Comparison of ENCODE assay signal across 8 cellular contexts in the genomic region with DNA sequence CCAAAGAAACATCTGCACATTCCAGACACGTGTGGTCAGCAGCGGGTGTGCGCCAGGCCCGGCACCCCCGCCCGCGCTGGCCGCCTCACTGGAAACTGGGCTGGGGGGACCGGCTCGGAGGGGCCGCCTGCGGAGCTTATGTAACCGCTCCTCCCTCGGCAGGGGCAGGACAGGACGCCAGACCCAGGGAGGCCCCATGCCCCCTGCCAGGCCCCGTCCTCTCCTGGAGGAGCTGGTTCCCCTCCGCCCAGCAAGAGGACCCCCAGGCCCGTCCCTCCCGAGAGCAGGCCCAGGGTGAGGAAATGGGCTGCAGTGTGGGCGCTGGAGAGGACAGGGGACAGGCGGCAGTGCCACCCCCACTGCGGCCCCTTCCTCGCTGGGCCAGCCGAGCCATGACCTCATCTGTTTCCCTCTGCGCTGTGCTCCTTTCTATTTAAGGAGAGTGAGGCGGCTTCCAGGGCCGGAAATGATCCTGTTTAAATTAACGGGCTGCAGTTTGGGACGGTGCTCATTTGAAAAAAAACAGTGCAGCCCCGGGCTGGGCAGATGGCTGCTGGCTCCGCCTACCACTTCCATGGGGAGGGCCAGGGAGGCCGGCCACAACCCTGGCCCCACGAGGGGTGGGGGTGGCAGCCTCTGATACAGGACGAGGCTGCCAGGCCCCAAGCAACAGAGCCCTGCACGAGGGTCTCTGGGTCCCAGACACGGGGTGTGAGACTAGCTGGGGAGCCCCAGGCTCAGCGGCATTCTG. TPM values are rescaled to one million over a fixed set of nuclear protein-coding genes. Genes with fewer than 3 reads are reported as not detected.
DNase-seq lines count a peak whose midpoint lies in the region; ATAC-seq and TF ChIP-seq lines count a peak whose summit lies in the region.
"Not testable (repeated sequence)": the region's sequence is repeated elsewhere in the genome, so short reads cannot be mapped to it uniquely, and the experiment has no call there.

No MANE protein-coding gene starts in this region.

- H3K4me3 ChIP-seq in LNCaP clone FGC (ENCODE audit: low read depth, low read length) (peak overlapping the region; percentile 41), choroid plexus epithelial cell (ENCODE audit: low read depth, low read length) (peak overlapping the region; percentile 14), lower lobe of right lung (peak overlapping the region; percentile 33)

- H3K27me3 ChIP-seq in lower lobe of right lung (ENCODE audit: low read depth): not testable (repeated sequence)

- H3K36me3 ChIP-seq in lower lobe of right lung: not testable (repeated sequence)

- DNase-seq in DMS 273 treated with DMSO at 0.1 percent for 48 hours (lab: John Stamatoyannopoulos, UW) (peak; percentile 71), LNCaP clone FGC (ENCODE audit: low read depth) (peak; percentile 61), choroid plexus epithelial cell (ENCODE audit: low read depth) (peak; percentile 44), globus pallidus (ENCODE audit: low spot score) (peak; percentile 36), lower lobe of right lung (peak; percentile 69), posterior vena cava (ENCODE audit: low spot score) (peak; percentile 87), ureter (ENCODE audit: low spot score) (peak; percentile 69)

- not testable (repeated sequence) for TF ChIP-seq CTCF in LNCaP clone FGC (IDR thresholded peaks at IDR 0.05; ENCODE audit: control insufficient read depth, extremely low read depth, insufficient read depth); choroid plexus epithelial cell (conservative IDR thresholded peaks at IDR 0.05; ENCODE audit: low read depth, low read length); lower lobe of right lung (IDR thresholded peaks at IDR 0.05)

- H3K4me1 ChIP-seq in lower lobe of right lung: peaks cover 52% of the 10 kb centered on the region

- H3K27ac ChIP-seq in lower lobe of right lung: peak overlapping the region; percentile 88

- intact Hi-C loops in lower lobe of right lung (cut with DNase I); posterior vena cava (cut with DNase I): not testable (repeated sequence)

- not testable (repeated sequence) for H3K9me3 ChIP-seq in lower lobe of right lung

- ATAC-seq in SK-N-SH treated with all-trans-retinoic acid at 6 μM for 48 hours (peak; percentile 65), lower lobe of right lung (peak; percentile 44 to 50)

TF ChIP-seq in SK-N-SH treated with all-trans-retinoic acid at 6 μM for 48 hours, 23 proteins besides CTCF, POLR2A, EP300 and RAD21:
- peak; percentile 52; the same call in 1 of the 2 replicates for TF ChIP-seq TCF4 (CRISPR knock-in tag; IDR thresholded peaks at IDR 0.05; ENCODE audit: borderline replicate concordance)
- TF ChIP-seq, protein P1, sequence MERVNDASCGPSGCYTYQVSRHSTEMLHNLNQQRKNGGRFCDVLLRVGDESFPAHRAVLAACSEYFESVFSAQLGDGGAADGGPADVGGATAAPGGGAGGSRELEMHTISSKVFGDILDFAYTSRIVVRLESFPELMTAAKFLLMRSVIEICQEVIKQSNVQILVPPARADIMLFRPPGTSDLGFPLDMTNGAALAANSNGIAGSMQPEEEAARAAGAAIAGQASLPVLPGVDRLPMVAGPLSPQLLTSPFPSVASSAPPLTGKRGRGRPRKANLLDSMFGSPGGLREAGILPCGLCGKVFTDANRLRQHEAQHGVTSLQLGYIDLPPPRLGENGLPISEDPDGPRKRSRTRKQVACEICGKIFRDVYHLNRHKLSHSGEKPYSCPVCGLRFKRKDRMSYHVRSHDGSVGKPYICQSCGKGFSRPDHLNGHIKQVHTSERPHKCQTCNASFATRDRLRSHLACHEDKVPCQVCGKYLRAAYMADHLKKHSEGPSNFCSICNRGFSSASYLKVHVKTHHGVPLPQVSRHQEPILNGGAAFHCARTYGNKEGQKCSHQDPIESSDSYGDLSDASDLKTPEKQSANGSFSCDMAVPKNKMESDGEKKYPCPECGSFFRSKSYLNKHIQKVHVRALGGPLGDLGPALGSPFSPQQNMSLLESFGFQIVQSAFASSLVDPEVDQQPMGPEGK (CRISPR knock-in tag; IDR thresholded peaks at IDR 0.05; ENCODE audit: borderline replicate concordance): 0 out of 2 replicates have a peak, but pooled peaks have one; percentile 62

RNA-seq across cellular contexts. Expression of a gene that starts 10.8 kb away (rescaled TPM):
- total RNA-seq in lower lobe of right lung (81.6 TPM), posterior vena cava (100 to 1,000 TPM; 177 to 181 TPM), ureter (165 TPM)

RNA-seq across cellular contexts. Expression of a gene that starts 23.6 kb away (rescaled TPM):
- total RNA-seq in lower lobe of right lung: 0.80 TPM
- total RNA-seq in posterior vena cava: under 1 TPM in 1 of 2 donors, not detected in 1; 0.28 TPM
- 0.83 TPM for total RNA-seq in ureter

RNA-seq across cellular contexts. Expression of a gene that starts 30.7 kb away (rescaled TPM):
- 61.9 TPM for total RNA-seq in lower lobe of right lung
- 10 to 100 TPM; 56.7 to 62.0 TPM for total RNA-seq in posterior vena cava
- 76.2 TPM for total RNA-seq in ureter

Comparison
In these comparisons a context has a peak if more than half of its experiments do, and no peak if none do; other contexts are left out.
1. Peak in every context shown above with its lines: DNase-seq, ATAC-seq, H3K4me3 ChIP-seq and H3K27ac ChIP-seq.
2. DNase-seq: peak in every context shown above with its lines; median percentile 87 in posterior vena cava; 71 in DMS 273 treated with DMSO at 0.1 percent for 48 hours; 69 in lower lobe of right lung; 69 in ureter; 61 in LNCaP clone FGC; 44 in choroid plexus epithelial cell; 36 in globus pallidus.